12 cellular contexts compared by ENCODE assay signal in genomic region chr1:171438441-171438840, GRCh38. TPM values are rescaled to one million over a fixed set of nuclear protein-coding genes. Genes with fewer than 3 reads are reported as not detected.
DNase-seq lines count a peak whose midpoint lies in the region; ATAC-seq and TF ChIP-seq lines count a peak whose summit lies in the region.
"Had no signal": no experiment of that assay in that cellular context is flagged by ENCODE, and none has a peak within 500 bp of the region (broad histone marks: within the 10 kb centered on the region; RNA-seq: fewer than 3 reads in every experiment).

No MANE protein-coding gene starts in this region.

- intact Hi-C loops in spleen (cut with DNase I; ENCODE audit: low total_unique reads), result no loop called here

- no peaks in the 10 kb centered on the region for H3K27me3 ChIP-seq in spleen (replicated peaks in 1 of 7)
- H3K27me3 ChIP-seq: uterus had no signal

- H3K4me3 ChIP-seq in spleen, result no peak overlapping the region
- H3K4me3 ChIP-seq: uterus had no signal

- 62 to 87% (median 84%) methylated on average over 2 of the region's 2 CpGs for WGBS in spleen, 5 donors

- no peak overlapping the region for H3K27ac ChIP-seq in spleen
- H3K27ac ChIP-seq: uterus had no signal

- DNase-seq in GM04504 (ENCODE audit: low read depth) (peak; percentile 95), SK-MEL-5 (ENCODE audit: low read depth, low spot score) (peak; percentile 24), fibroblast of peridontal ligament (ENCODE audit: extremely low read depth) (peak; percentile 97), renal cortical epithelial cell (ENCODE audit: low read depth) (peak; percentile 97), C1 segment of cervical spinal cord (lab: John Stamatoyannopoulos, UW) (no peak), spleen (no peak), left lobe of liver (ENCODE audit: low spot score) (no peak)
- no peak for DNase-seq in stimulated activated CD4-positive, alpha-beta T cell treated with anti-CD3 and anti-CD28 coated beads, Interleukin-1b, Interleukin-23, amount 100 ng/mL, for 48 hours
- DNase-seq: activated CD8-positive, alpha-beta T cell treated with anti-CD3 and anti-CD28 coated beads for 36 hours; left colon; NCI-H1417 treated with DMSO at 0.1 percent for 48 hours had no signal

- H3K4me1 ChIP-seq in spleen, result peaks cover 0 to 11% (median 5%) of the 10 kb centered on the region in 6 donors
- H3K4me1 ChIP-seq: uterus had no signal

- no peaks in the 10 kb centered on the region for H3K9me3 ChIP-seq in spleen
- H3K9me3 ChIP-seq: uterus had no signal

- TF ChIP-seq CTCF in spleen (IDR thresholded peaks at IDR 0.05 in 8 of 11, conservative IDR thresholded peaks at IDR 0.05 in 3 of 11), result no peak

- TF ChIP-seq POLR2A in spleen (IDR thresholded peaks at IDR 0.05), result no peak

- H3K36me3 ChIP-seq in spleen, result no peaks in the 10 kb centered on the region
- H3K36me3 ChIP-seq: uterus had no signal

- ATAC-seq in left lobe of liver, result no peak
- ATAC-seq: activated CD8-positive, alpha-beta T cell treated with anti-CD3 and anti-CD28 coated beads for 36 hours; left colon had no signal

- in situ Hi-C loops in SK-MEL-5 (cut with HindIII; ENCODE audit: low pct_unique_long_range_greater_than_20kb, low sequenced_read_pairs), result no loop called here

RNA-seq across cellular contexts. Expression of gene PRRC2C, which starts 46.9 kb away (rescaled TPM):
- total RNA-seq in SK-MEL-5 (2014; rRNA removed; shearing (Covaris generic)), result 43.9 and 51.3 TPM in 2 replicates
- polyA plus RNA-seq in SK-MEL-5 (2015; cell fraction: cytosol; rRNA removed), result 71.2 and 99.4 TPM in 2 replicates
- 135 and 176 TPM in 2 replicates for polyA plus RNA-seq in SK-MEL-5 (2015; cell fraction: nucleus; rRNA removed)
- total RNA-seq in renal cortical epithelial cell, result 37.2 and 145 TPM in 2 replicates
- total RNA-seq in spleen, result 100 to 1,000 TPM; 142 to 216 (median 186) TPM
- 10 to 100 TPM; 30.1 to 52.1 (median 35.2) TPM for polyA plus RNA-seq in spleen
- 42.6 TPM for total RNA-seq in left lobe of liver

Comparison
In these comparisons a context has a peak if more than half of its experiments do, and no peak if none do; other contexts are left out.
1. DNase-seq: peak in GM04504 (single experiment), SK-MEL-5 (single experiment), fibroblast of peridontal ligament (single experiment) and renal cortical epithelial cell (single experiment); none in C1 segment of cervical spinal cord (0 of 14), stimulated activated CD4-positive, alpha-beta T cell treated with anti-CD3 and anti-CD28 coated beads, Interleukin-1b, Interleukin-23, amount 100 ng/mL, for 48 hours (single experiment), spleen (single experiment) and left lobe of liver (single experiment).